Comparison of ENCODE assay signal across 7 cellular contexts in the genomic region with DNA sequence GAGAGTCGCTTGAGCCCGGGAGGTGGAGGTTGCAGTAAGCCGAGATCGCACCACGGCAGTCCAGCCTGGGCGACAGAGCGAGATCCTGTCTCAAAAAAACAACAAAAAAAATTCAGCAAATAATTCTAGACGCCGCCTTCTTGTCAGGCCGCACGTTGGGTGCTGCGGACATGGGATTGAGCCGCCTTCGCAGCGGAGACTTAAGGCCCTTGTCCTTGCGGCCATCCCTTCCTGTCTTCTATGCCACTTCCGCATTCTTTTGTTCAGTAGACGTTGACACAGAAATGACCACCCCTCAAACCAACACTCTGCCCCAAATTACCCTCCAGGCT. TPM values are rescaled to one million over a fixed set of nuclear protein-coding genes. Genes with fewer than 3 reads are reported as not detected.
A peak's percentile ranks its signal among the peaks of the same experiment; 100 is the strongest.
DNase-seq lines count a peak whose midpoint lies in the region; ATAC-seq and TF ChIP-seq lines count a peak whose summit lies in the region.

No MANE protein-coding gene starts in this region.

- H2BK20ac ChIP-seq in H9 (ENCODE audit: low read depth, low read length, poor library complexity, severe bottlenecking), result no peak overlapping the region

- H3K9me3 ChIP-seq in H9 (ENCODE audit: control insufficient read depth, low read depth, low read length) (no peaks in the 10 kb centered on the region), mesodermal cell (ENCODE audit: control insufficient read depth, low read length) (no peaks in the 10 kb centered on the region), vagina (no peaks in the 10 kb centered on the region)

- ATAC-seq in GM18499 (IDR thresholded peaks at IDR 0.05; ENCODE audit: insufficient read depth, unreplicated experiment), result peak; percentile 8

- H3K36me3 ChIP-seq in mesodermal cell (ENCODE audit: control insufficient read depth, insufficient read depth, low read length), result peaks cover 3% of the 10 kb centered on the region
- H3K36me3 ChIP-seq in vagina, result no peaks in the 10 kb centered on the region

- H2AK5ac ChIP-seq in H9 (ENCODE audit: insufficient read length, low read length), result no peak overlapping the region

- no peaks in the 10 kb centered on the region for H3K27me3 ChIP-seq in H9 (ENCODE audit: insufficient read depth, low read length)
- H3K27me3 ChIP-seq in vagina, result no peaks in the 10 kb centered on the region

- H3K79me1 ChIP-seq in H9 (ENCODE audit: insufficient read depth, low read depth, low read length, poor library complexity, severe bottlenecking), result no peaks in the 10 kb centered on the region

- H3K79me2 ChIP-seq in H9 (ENCODE audit: insufficient read depth, low read length), result no peaks in the 10 kb centered on the region

- TF ChIP-seq POLR2A in vagina (IDR thresholded peaks at IDR 0.05), result no peak

- peak overlapping the region; percentile 67 for H3K4me3 ChIP-seq in mesodermal cell (ENCODE audit: extremely low read depth, insufficient read depth, low read length, poor library complexity, severe bottlenecking)
- H3K4me3 ChIP-seq in vagina, result peak overlapping the region; percentile 77 to 89

- H2BK5ac ChIP-seq in H9 (ENCODE audit: insufficient read length, low read length), result no peak overlapping the region

- peak overlapping the region; percentile 33 for H3K14ac ChIP-seq in H9 (ENCODE audit: insufficient read depth, low read length)

- H3K9ac ChIP-seq in H9 (ENCODE audit: extremely low read depth, insufficient read length, low read length), result peak overlapping the region; percentile 18

- H3K4me2 ChIP-seq in H9 (ENCODE audit: insufficient read depth, insufficient read length, low read length), result peak overlapping the region; percentile 97

- no peaks in the 10 kb centered on the region; the same call in 1 of the 2 replicates for H3K4me1 ChIP-seq in H9 (ENCODE audit: insufficient read depth, low read length)
- peaks cover 11% of the 10 kb centered on the region for H3K4me1 ChIP-seq in mesodermal cell (ENCODE audit: control insufficient read depth, insufficient read depth, low read length, poor library complexity, severe bottlenecking)
- H3K4me1 ChIP-seq in vagina, result peaks cover 46% of the 10 kb centered on the region

- intact Hi-C loops in vagina (cut with DNase I), result no loop called here

- peak overlapping the region; percentile 84 to 85 for H3K4me3 Mint-ChIP-seq in H9

- H2AFZ ChIP-seq in H9 (ENCODE audit: low read length), result peak overlapping the region; percentile 9

- H3K27ac ChIP-seq in H9 (ENCODE audit: insufficient read length, low read depth, low read length), result no peak overlapping the region
- peak overlapping the region; percentile 79 for H3K27ac ChIP-seq in caudate nucleus (ENCODE audit: low read depth, low read length)
- H3K27ac ChIP-seq in mesodermal cell (ENCODE audit: low read depth, low read length, severe bottlenecking), result no peak overlapping the region
- peak overlapping the region; percentile 84 for H3K27ac ChIP-seq in vagina

- peaks cover 8% of the 10 kb centered on the region for H3K23me2 ChIP-seq in H9 (ENCODE audit: insufficient read length, low read depth, low read length, poor library complexity, severe bottlenecking)

- H3K18ac ChIP-seq in H9 (ENCODE audit: insufficient read length, low read depth, low read length), result peak overlapping the region; percentile 41

- no CpG with 5 or more reads among the region's 18 CpGs for WGBS in H9 (ENCODE audit: extremely low coverage, insufficient read length, low lambda C conversion rate)
- WGBS in mesodermal cell (ENCODE audit: insufficient coverage in 2 of 2), 2 experiments, result 78 to 86% methylated on average over 15 to 18 of the region's 18 CpGs

- peaks cover 10% of the 10 kb centered on the region for H3K27me3 Mint-ChIP-seq in H9 (ENCODE audit: low read depth)

- DNase-seq in H9, result no peak
- peak; percentile 50 for DNase-seq in NCI-H748 (lab: John Stamatoyannopoulos, UW; ENCODE audit: unreplicated experiment)
- peak in 2 of 61 donors; percentile 48 to 53 for DNase-seq in caudate nucleus (lab: John Stamatoyannopoulos, UW)
- DNase-seq in vagina (ENCODE audit: extremely low spot score in 2 of 2), result no peak
- DNase-seq in DMS 273 treated with DMSO at 0.1 percent for 48 hours (lab: John Stamatoyannopoulos, UW), result no peak

- H3K4me1 Mint-ChIP-seq in H9, result peaks cover 30 to 35% of the 10 kb centered on the region in 2 experiments

- no peak overlapping the region for H3K56ac ChIP-seq in H9 (ENCODE audit: insufficient read length, low read depth, low read length)

- H4K20me1 ChIP-seq in H9 (ENCODE audit: control insufficient read depth, insufficient read depth, insufficient read length), result no peaks in the 10 kb centered on the region

- H3T11ph ChIP-seq in H9 (ENCODE audit: low read length), result no peak overlapping the region

- no peak overlapping the region for H4K91ac ChIP-seq in H9 (ENCODE audit: insufficient read length, low read depth, low read length)

- no peak overlapping the region for H2BK15ac ChIP-seq in H9 (ENCODE audit: low read depth, low read length)

- no peak overlapping the region for H3K4ac ChIP-seq in H9 (ENCODE audit: low read depth, low read length)

- H3K27ac Mint-ChIP-seq in H9, result 0 out of 7 replicates have a peak overlapping the region, but pooled peaks of 1 of the 3 experiments have one; percentile 46

- H4K8ac ChIP-seq in H9 (replicated peaks; ENCODE audit: insufficient read length, low read depth, low read length), result no peak overlapping the region

- H2BK12ac ChIP-seq in H9 (ENCODE audit: insufficient read length, low read depth, low read length), result no peak overlapping the region

- TF ChIP-seq CTCF in H9 (conservative IDR thresholded peaks at IDR 0.05) (no peak), vagina (IDR thresholded peaks at IDR 0.05) (no peak)

- no peak overlapping the region for H2BK120ac ChIP-seq in H9 (ENCODE audit: low read depth, low read length, poor library complexity, severe bottlenecking)

- H3K36me3 Mint-ChIP-seq in H9 (ENCODE audit: insufficient read depth in 1 of 3, low read depth in 3 of 3), result peaks cover 8 to 28% (median 20%) of the 10 kb centered on the region in 3 experiments

- H4K5ac ChIP-seq in H9 (ENCODE audit: insufficient read length, low read depth, low read length), result no peak overlapping the region

- H3K9me3 Mint-ChIP-seq in H9, result no peaks in the 10 kb centered on the region; a peak in 1 of 5 replicates

- no peak overlapping the region for H3K23ac ChIP-seq in H9 (ENCODE audit: insufficient read length, low read depth, low read length)

RNA-seq across cellular contexts. Expression of a gene that starts 15.8 kb away (rescaled TPM):
- 13.0 and 16.3 TPM in 2 replicates for total RNA-seq in H9 (2021)
- polyA plus RNA-seq in mesodermal cell (2013, experiment 1 of 2), result 7.1 TPM
- 8.3 TPM for polyA plus RNA-seq in mesodermal cell (2013, experiment 2 of 2)
- total RNA-seq in vagina, result 26.0 TPM

RNA-seq across cellular contexts. Expression of a gene that starts 29.0 kb away (rescaled TPM):
- total RNA-seq in H9 (2021) (92.9 and 101 TPM in 2 replicates), vagina (88.4 TPM)
- 43.2 TPM for polyA plus RNA-seq in mesodermal cell (2013, experiment 1 of 2)
- polyA plus RNA-seq in mesodermal cell (2013, experiment 2 of 2), result 40.0 TPM

Comparison
In these comparisons a context has a peak if more than half of its experiments do, and no peak if none do; other contexts are left out.
1. H3K27ac ChIP-seq: peak in caudate nucleus (single experiment) and vagina (single experiment); none in H9 (single experiment) and mesodermal cell (single experiment).